Comparison of ENCODE assay signal across 8 cellular contexts in genomic region chr7:111029574-111030357, GRCh38.
DNase-seq lines count a peak whose midpoint lies in the region; ATAC-seq lines count a peak whose summit lies in the region.

No MANE protein-coding gene starts in this region.

- DNase-seq in NOMO-1 treated with DMSO at 0.1 percent for 48 hours (lab: John Stamatoyannopoulos, UW; ENCODE audit: unreplicated experiment), result peak; percentile 46
- DNase-seq in NOMO-1 treated with dmso at 0.1 percent for 144 hours (lab: John Stamatoyannopoulos, UW; ENCODE audit: unreplicated experiment), result no peak
- no peak for DNase-seq in T-helper 2 cell treated with Interferon-gamma antibody and Interleukin-4, amounts not matched to agents 5 μg/mL and 100 μg/mL, for 36 hours (ENCODE audit: low spot score)
- peak; percentile 37 for DNase-seq in glomerular endothelial cell (ENCODE audit: extremely low read depth, low read depth, low spot score)
- DNase-seq in HT-29 (ENCODE audit: low spot score), result no peak
- no peak for DNase-seq in NCI-H226

- H3K4me1 Mint-ChIP-seq in T-helper 2 cell treated with Interferon-gamma antibody and Interleukin-4, amounts not matched to agents 5 μg/mL and 100 μg/mL, for 36 hours (ENCODE audit: low read depth), result peaks cover 51% of the 10 kb centered on the region

- peak overlapping the region; percentile 39 for H3K4me3 Mint-ChIP-seq in T-helper 2 cell treated with Interferon-gamma antibody and Interleukin-4, amounts not matched to agents 5 μg/mL and 100 μg/mL, for 36 hours

- no peaks in the 10 kb centered on the region for H3K9me3 Mint-ChIP-seq in T-helper 2 cell treated with Interferon-gamma antibody and Interleukin-4, amounts not matched to agents 5 μg/mL and 100 μg/mL, for 36 hours

- ATAC-seq in HG03045 (IDR thresholded peaks at IDR 0.05; ENCODE audit: unreplicated experiment), result peak; percentile 45
- ATAC-seq in GM21737 (IDR thresholded peaks at IDR 0.05; ENCODE audit: unreplicated experiment), result no peak

- H3K27me3 Mint-ChIP-seq in T-helper 2 cell treated with Interferon-gamma antibody and Interleukin-4, amounts not matched to agents 5 μg/mL and 100 μg/mL, for 36 hours (ENCODE audit: low read depth), result no peaks in the 10 kb centered on the region

- H3K36me3 Mint-ChIP-seq in T-helper 2 cell treated with Interferon-gamma antibody and Interleukin-4, amounts not matched to agents 5 μg/mL and 100 μg/mL, for 36 hours (ENCODE audit: low read depth), result peaks cover 5% of the 10 kb centered on the region

- H3K27ac Mint-ChIP-seq in T-helper 2 cell treated with Interferon-gamma antibody and Interleukin-4, amounts not matched to agents 5 μg/mL and 100 μg/mL, for 36 hours, result peak overlapping the region; percentile 83

Comparison
In these comparisons a context has a peak if more than half of its experiments do, and no peak if none do; other contexts are left out.
1. DNase-seq: peak in NOMO-1 treated with DMSO at 0.1 percent for 48 hours (single experiment) and glomerular endothelial cell (single experiment); none in NOMO-1 treated with dmso at 0.1 percent for 144 hours (single experiment), T-helper 2 cell treated with Interferon-gamma antibody and Interleukin-4, amounts not matched to agents 5 μg/mL and 100 μg/mL, for 36 hours (single experiment), HT-29 (single experiment) and NCI-H226 (single experiment).